In genomic region chr3:52176188-52176752, GRCh38 we compare ENCODE assay signal across 16 cellular contexts. TPM values are rescaled to one million over a fixed set of nuclear protein-coding genes. Genes with fewer than 3 reads are reported as not detected.
"Had no signal": no experiment of that assay in that cellular context is flagged by ENCODE, and none has a peak within 500 bp of the region (broad histone marks: within the 10 kb centered on the region; RNA-seq: fewer than 3 reads in every experiment).

No MANE protein-coding gene starts in this region.

- H3K4me3 Mint-ChIP-seq: activated CD8-positive, alpha-beta T cell treated with anti-CD3 and anti-CD28 coated beads, Interleukin-2, amount 10 ng/mL, durations not matched to agents 7 days and 5 days; activated naive CD4-positive, alpha-beta T cell treated with anti-CD3 and anti-CD28 coated beads, Interleukin-2, amount 10 ng/mL, durations not matched to agents 7 days and 5 days; dendritic cell treated with granulocyte-macrophage colony-stimulating factor and Interleukin-4, amounts not matched to agents 40 ng/mL and 50 ng/mL, for 4 days; nephron had no signal

- H3K27ac Mint-ChIP-seq: activated CD8-positive, alpha-beta T cell treated with anti-CD3 and anti-CD28 coated beads, Interleukin-2, amount 10 ng/mL, durations not matched to agents 7 days and 5 days; activated naive CD4-positive, alpha-beta T cell treated with anti-CD3 and anti-CD28 coated beads, Interleukin-2, amount 10 ng/mL, durations not matched to agents 7 days and 5 days had no signal

- ATAC-seq: activated CD8-positive, alpha-beta T cell treated with anti-CD3 and anti-CD28 coated beads, Interleukin-2, amount 10 ng/mL, durations not matched to agents 7 days and 5 days; left colon had no signal

- H3K4me1 ChIP-seq: uterus had no signal

- H3K4me3 ChIP-seq: stomach, thoracic aorta, uterus had no signal

- H3K27ac ChIP-seq: thoracic aorta, uterus had no signal

- H3K36me3 ChIP-seq: stomach, thoracic aorta, uterus had no signal

- H3K27me3 ChIP-seq: stomach, uterus had no signal

- H3K36me3 Mint-ChIP-seq: activated naive CD4-positive, alpha-beta T cell treated with anti-CD3 and anti-CD28 coated beads, Interleukin-2, amount 10 ng/mL, durations not matched to agents 7 days and 5 days had no signal

- DNase-seq: activated CD4-positive, alpha-beta T cell treated with anti-CD3 and anti-CD28 coated beads for 4 hours; activated CD8-positive, alpha-beta memory T cell treated with anti-CD3 and anti-CD28 coated beads, Interleukin-2, amount 50 U/mL, for 48 hours; activated CD8-positive, alpha-beta T cell treated with anti-CD3 and anti-CD28 coated beads, Interleukin-2, amount 10 ng/mL, durations not matched to agents 7 days and 5 days; activated naive CD4-positive, alpha-beta T cell treated with anti-CD3 and anti-CD28 coated beads, Interleukin-2, amount 10 ng/mL, durations not matched to agents 7 days and 5 days; central memory CD4-positive, alpha-beta T cell; glutamatergic neuron; left colon; mesenchymal stem cell; stimulated activated CD4-positive, alpha-beta T cell treated with anti-CD3 and anti-CD28 coated beads, Interleukin-4, amount 100 ng/mL, for 4 hours; stomach; uterus had no signal

- H3K9me3 ChIP-seq: stomach, thoracic aorta, uterus had no signal

- H3K9me3 Mint-ChIP-seq: activated naive CD4-positive, alpha-beta T cell treated with anti-CD3 and anti-CD28 coated beads, Interleukin-2, amount 10 ng/mL, durations not matched to agents 7 days and 5 days; dendritic cell treated with granulocyte-macrophage colony-stimulating factor and Interleukin-4, amounts not matched to agents 40 ng/mL and 50 ng/mL, for 4 days; nephron had no signal

RNA-seq across cellular contexts. Expression of gene TLR9, which starts 49.2 kb away (rescaled TPM):
- total RNA-seq: osteocyte, skeletal muscle tissue, stomach, thoracic aorta had no signal
